8 cellular contexts compared by ENCODE assay signal in the genomic region with DNA sequence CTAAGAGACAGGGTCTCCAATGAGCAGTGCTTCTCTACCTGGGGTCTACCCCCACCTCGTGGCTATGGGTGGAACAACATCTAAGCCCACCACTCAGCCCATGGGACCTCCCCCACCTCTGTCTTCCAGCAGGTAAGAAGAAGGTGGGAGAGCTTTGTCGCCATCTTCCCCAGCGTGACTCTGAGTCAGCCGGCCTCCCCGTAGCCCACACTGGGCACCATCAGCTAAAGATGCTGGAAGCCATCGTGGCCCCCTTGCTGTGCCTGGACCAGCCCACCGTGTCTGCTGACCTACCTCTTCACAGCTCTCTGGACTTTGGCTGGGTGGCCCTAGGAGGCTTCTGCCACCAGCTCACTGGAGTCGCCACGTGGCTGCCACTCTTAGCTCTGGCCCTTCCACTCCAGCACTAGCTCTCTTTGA.
DNase-seq lines count a peak whose midpoint lies in the region; ATAC-seq and TF ChIP-seq lines count a peak whose summit lies in the region.

No MANE protein-coding gene starts in this region.

- no peak for ATAC-seq in HG03571 (IDR thresholded peaks at IDR 0.05; ENCODE audit: unreplicated experiment)
- ATAC-seq in HG03196 (IDR thresholded peaks at IDR 0.05; ENCODE audit: unreplicated experiment) = no peak

- H3K36me3 ChIP-seq in OCI-LY3 (replicated peaks; ENCODE audit: low read depth, low read length) = no peaks in the 10 kb centered on the region

- H3K4me1 ChIP-seq in OCI-LY3 (ENCODE audit: low read length) = no peaks in the 10 kb centered on the region

- H3K9ac ChIP-seq in OCI-LY3 (ENCODE audit: low read length) = no peak overlapping the region

- no peaks in the 10 kb centered on the region for H3K79me2 ChIP-seq in OCI-LY3 (ENCODE audit: low read length)

- 0 out of 2 replicates have a peak, but pooled peaks cover 4% of the 10 kb centered on the region for H3K9me3 ChIP-seq in OCI-LY3 (ENCODE audit: insufficient read depth, low read length)

- DNase-seq in NCI-H524 (lab: John Stamatoyannopoulos, UW) (peak; percentile 17 to 28), NCI-H524 treated with DMSO at 0.1 percent for 48 hours (lab: John Stamatoyannopoulos, UW) (no peak), epithelial cell of esophagus (ENCODE audit: low read depth) (no peak), hepatic stellate cell (ENCODE audit: low spot score) (no peak)
- peak; percentile 30 to 47 for DNase-seq in stimulated activated CD4-positive, alpha-beta T cell treated with anti-CD3 and anti-CD28 coated beads, Interleukin-2, amount 100 ng/mL, for 24 hours

- H3K4me3 ChIP-seq in OCI-LY3 (ENCODE audit: low read length) (no peak overlapping the region), epithelial cell of esophagus (ENCODE audit: low read length) (no peak overlapping the region)

- peak; percentile 98 for TF ChIP-seq CTCF in OCI-LY3 (IDR thresholded peaks at IDR 0.05; ENCODE audit: low read depth, low read length)
- peak; percentile 71 for TF ChIP-seq CTCF in epithelial cell of esophagus (IDR thresholded peaks at IDR 0.05; ENCODE audit: insufficient read depth, low read depth, low read length, missing control alignments)

- H3K27me3 ChIP-seq in OCI-LY3 (ENCODE audit: low read depth, low read length) = no peaks in the 10 kb centered on the region

- H2AFZ ChIP-seq in OCI-LY3 (ENCODE audit: low read depth, low read length) = no peak overlapping the region

- 0 out of 2 replicates have a peak overlapping the region, but pooled peaks have one; percentile 1 for H3K4me2 ChIP-seq in OCI-LY3 (ENCODE audit: low read length)

- H4K20me1 ChIP-seq in OCI-LY3 (ENCODE audit: insufficient read depth, low read length) = no peaks in the 10 kb centered on the region

- H3K27ac ChIP-seq in OCI-LY3 (ENCODE audit: low read length) = no peak overlapping the region

Comparison
In these comparisons a context has a peak if more than half of its experiments do, and no peak if none do; other contexts are left out.
1. DNase-seq: peak in NCI-H524 (2 of 2) and stimulated activated CD4-positive, alpha-beta T cell treated with anti-CD3 and anti-CD28 coated beads, Interleukin-2, amount 100 ng/mL, for 24 hours (2 of 2); none in NCI-H524 treated with DMSO at 0.1 percent for 48 hours (single experiment), epithelial cell of esophagus (single experiment) and hepatic stellate cell (single experiment).